In genomic region chr5:137753986-137754235, GRCh38 we compare ENCODE assay signal across 8 cellular contexts. TPM values are rescaled to one million over a fixed set of nuclear protein-coding genes. Genes with fewer than 3 reads are reported as not detected.
DNase-seq lines count a peak whose midpoint lies in the region; ATAC-seq, FAIRE-seq and TF ChIP-seq lines count a peak whose summit lies in the region.

No MANE protein-coding gene starts in this region.

- H3K4me3 ChIP-seq in HAP-1 (peak overlapping the region; percentile 88), OCI-LY7 (ENCODE audit: low read depth, low read length, poor library complexity, severe bottlenecking) (peak overlapping the region; percentile 99), epithelial cell of proximal tubule (ENCODE audit: low read depth, low read length) (peak overlapping the region; percentile 75), osteoblast (ENCODE audit: insufficient read depth, low read length) (peak overlapping the region; percentile 98)

- H4K20me1 ChIP-seq in OCI-LY7 (ENCODE audit: insufficient read depth, low read length) = peaks cover 43% of the 10 kb centered on the region
- peaks cover 40% of the 10 kb centered on the region for H4K20me1 ChIP-seq in osteoblast (ENCODE audit: insufficient read depth, low read length)

- no peak for TF ChIP-seq POLR2A in GM12891 (IDR thresholded peaks at IDR 0.05; ENCODE audit: low read depth, low read length)

- H3K79me2 ChIP-seq in OCI-LY7 (ENCODE audit: insufficient read depth, low read depth, low read length) (peaks cover 52% of the 10 kb centered on the region), osteoblast (ENCODE audit: insufficient read depth, low read length) (peaks cover 39% of the 10 kb centered on the region)

- DNase-seq in GM12891 (ENCODE audit: insufficient read length, low spot score) (no peak), HAP-1 (ENCODE audit: low spot score in 2 of 2) (no peak), OCI-LY7 (ENCODE audit: low spot score) (no peak), epithelial cell of proximal tubule (ENCODE audit: low read depth) (no peak), osteoblast (ENCODE audit: insufficient read length, low spot score, missing footprints) (no peak), DMS 273 (lab: John Stamatoyannopoulos, UW; ENCODE audit: unreplicated experiment) (no peak), NCI-H2227 (lab: John Stamatoyannopoulos, UW; ENCODE audit: unreplicated experiment) (no peak)

- intact Hi-C loops in OCI-LY7 (cut with micrococcal nuclease; ENCODE audit: unreplicated experiment) = loop anchor here (1.0 to 10.0 kb wide), 4 partner anchors 279 to 1589 kb away; partner anchors contain the start of genes BRD8 and FAM13B

- H3K27me3 ChIP-seq in HAP-1 (ENCODE audit: low read depth) = no peaks in the 10 kb centered on the region
- H3K27me3 ChIP-seq in osteoblast (ENCODE audit: insufficient read depth, low read length) = no peaks in the 10 kb centered on the region

- no peak for ATAC-seq in GM18519 (IDR thresholded peaks at IDR 0.05; ENCODE audit: low FRiP score, unreplicated experiment)

- H2AFZ ChIP-seq in OCI-LY7 (ENCODE audit: low read length) (no peak overlapping the region), osteoblast (ENCODE audit: low read length) (peak overlapping the region; percentile 81)

- FAIRE-seq in GM12891 (lab: Jason Lieb, UNC) = peak; percentile 5

- no peak for TF ChIP-seq CTCF in OCI-LY7 (conservative IDR thresholded peaks at IDR 0.05; ENCODE audit: low read length)
- TF ChIP-seq CTCF in epithelial cell of proximal tubule (conservative IDR thresholded peaks at IDR 0.05; ENCODE audit: low read depth, low read length) = no peak
- TF ChIP-seq CTCF in osteoblast (IDR thresholded peaks at IDR 0.05; ENCODE audit: extremely low read depth, low read depth, low read length) = no peak

- CTCF ChIA-PET in OCI-LY7 (lab: Charles Lee; ENCODE audit: unreplicated experiment) = interaction anchor here (0.6 kb wide), 1 partner anchor 41 kb away, joined by 5 read pairs; no protein-coding TSS in a partner anchor

- POLR2A ChIA-PET in OCI-LY7 (lab: Charles Lee) = interaction anchor here (0.7 to 1.5 kb wide), 5 partner anchors 12 to 694 kb away, joined by 3 to 5 read pairs (median 4); no protein-coding TSS in a partner anchor

- H3K9me3 ChIP-seq in HAP-1 = 0 out of 2 replicates have a peak, but pooled peaks cover 3% of the 10 kb centered on the region
- H3K9me3 ChIP-seq in OCI-LY7 (ENCODE audit: low read length) = 0 out of 2 replicates have a peak, but pooled peaks cover 6% of the 10 kb centered on the region
- H3K9me3 ChIP-seq in osteoblast (ENCODE audit: low read depth, low read length) = no peaks in the 10 kb centered on the region

- BruUV-seq in OCI-LY7 (replicated peaks; lab: Mats Ljungman, UMichigan) = no TSS peak

- peak overlapping the region; percentile 75 for H3K4me2 ChIP-seq in OCI-LY7 (ENCODE audit: low read length)
- H3K4me2 ChIP-seq in osteoblast (ENCODE audit: insufficient read depth, low read length) = peak overlapping the region; percentile 98

- H3K9me2 ChIP-seq in OCI-LY7 (ENCODE audit: insufficient read depth, low read length) = no peaks in the 10 kb centered on the region

- in situ Hi-C loops in HAP-1 (cut with MboI; ENCODE audit: low sequenced_read_pairs) = loop anchor here (25.0 kb wide), 1 partner anchor 383 kb away; the partner anchor contains the start of gene NME5

- peaks cover 26% of the 10 kb centered on the region for H3K36me3 ChIP-seq in HAP-1 (replicated peaks)
- peaks cover 51% of the 10 kb centered on the region for H3K36me3 ChIP-seq in OCI-LY7 (ENCODE audit: insufficient read depth, low read length)
- peaks cover 10% of the 10 kb centered on the region for H3K36me3 ChIP-seq in osteoblast (ENCODE audit: insufficient read depth, low read length)

- H3K27ac ChIP-seq in OCI-LY7 (ENCODE audit: low read depth, low read length, poor library complexity, severe bottlenecking) = peak overlapping the region; percentile 72
- H3K27ac ChIP-seq in osteoblast (ENCODE audit: low read depth, low read length) = peak overlapping the region; percentile 96

- peaks cover 5% of the 10 kb centered on the region; the same call in 1 of the 2 replicates for H3K4me1 ChIP-seq in HAP-1
- peaks cover 23% of the 10 kb centered on the region for H3K4me1 ChIP-seq in OCI-LY7 (ENCODE audit: insufficient read depth, low read length, poor library complexity, severe bottlenecking)
- peaks cover 14% of the 10 kb centered on the region for H3K4me1 ChIP-seq in osteoblast (ENCODE audit: insufficient read depth, low read length)

TF ChIP-seq in GM12891, 5 proteins besides CTCF, POLR2A, EP300 and RAD21:
- TF ChIP-seq TAF1 (IDR thresholded peaks at IDR 0.05; ENCODE audit: low read depth, low read length) (no peak), POLR2AphosphoS5 (IDR thresholded peaks at IDR 0.05; ENCODE audit: low read depth, low read length) (no peak), PAX5 (IDR thresholded peaks at IDR 0.05; ENCODE audit: insufficient read depth, low read length, severe bottlenecking) (no peak), SPI1 (IDR thresholded peaks at IDR 0.05; ENCODE audit: low read depth, low read length) (no peak), POU2F2 (IDR thresholded peaks at IDR 0.05; ENCODE audit: low read depth, low read length) (no peak)

RNA-seq across cellular contexts. Expression of gene HNRNPA0, which starts 0.3 kb away (rescaled TPM):
- 28.5 TPM for polyA plus RNA-seq in GM12891 (2012; ENCODE audit: low read depth, missing spikeins)
- total RNA-seq in OCI-LY7 (2014; rRNA removed; shearing (Covaris generic)) = 20.6 and 25.8 TPM in 2 replicates
- 46.0 and 50.3 TPM in 2 replicates for total RNA-seq in OCI-LY7 (2022)
- 10.4 and 13.3 TPM in 2 replicates for total RNA-seq in epithelial cell of proximal tubule
- total RNA-seq in osteoblast = 24.2 TPM in 2 replicates

RNA-seq across cellular contexts. Expression of gene KLHL3, which starts 18.0 kb away (rescaled TPM):
- polyA plus RNA-seq in GM12891 (2012; ENCODE audit: low read depth, missing spikeins) = 6.1 TPM
- total RNA-seq in OCI-LY7 (2014; rRNA removed; shearing (Covaris generic)) = 0.23 and 0.28 TPM in 2 replicates
- total RNA-seq in OCI-LY7 (2022) (5.2 and 6.2 TPM in 2 replicates), epithelial cell of proximal tubule (1.1 and 2.5 TPM in 2 replicates), osteoblast (6.2 and 7.1 TPM in 2 replicates)
